Comparison of ENCODE assay signal across 26 cellular contexts in the genomic region with DNA sequence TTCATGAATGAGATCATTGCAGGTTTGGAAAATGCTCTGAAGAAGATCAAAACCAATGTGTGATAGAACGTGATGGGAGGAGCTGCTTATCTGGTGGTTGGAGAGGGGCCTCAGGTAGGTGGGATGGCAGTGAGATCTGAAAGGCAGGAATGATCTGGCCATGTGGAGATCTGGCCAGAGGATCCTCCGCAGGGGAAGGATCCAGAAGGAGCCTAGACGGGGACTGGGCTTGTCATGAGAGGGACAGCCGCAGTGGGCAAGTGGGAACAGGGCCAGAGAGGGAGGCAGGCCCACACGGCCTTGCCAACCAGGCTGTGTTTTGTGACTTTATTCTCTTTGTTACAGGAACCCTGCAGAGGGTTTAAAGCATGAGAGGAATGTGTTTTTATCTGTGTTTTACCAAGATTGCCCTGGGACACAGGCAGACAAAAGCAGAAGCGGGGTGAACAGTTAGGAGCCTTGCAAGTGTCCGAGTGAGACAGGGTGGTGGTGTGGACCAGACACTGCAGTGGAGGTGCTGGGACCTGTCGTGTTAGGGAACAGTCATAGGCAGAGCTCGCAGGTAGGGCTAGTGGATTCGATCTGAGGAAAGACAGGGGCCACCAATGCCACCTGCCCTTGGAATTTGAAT.
"Had no signal": no experiment of that assay in that cellular context is flagged by ENCODE, and none has a peak within 500 bp of the region (broad histone marks: within the 10 kb centered on the region; RNA-seq: fewer than 3 reads in every experiment).

No MANE protein-coding gene starts in this region.

- H3K9me3 Mint-ChIP-seq: effector memory CD8-positive, alpha-beta T cell; immature natural killer cell; natural killer cell; stimulated activated naive B cell treated with anti-CD40 and anti-IgM and Interleukin-4, amounts not matched to agents 10 μg/mL and 1 μg/mL and 100 μg/mL, for 72 hours had no signal

- H3K27ac ChIP-seq: cardiac muscle cell, colonic mucosa, pancreas, psoas muscle, right atrium auricular region, suprapubic skin, tibial nerve had no signal

- H3K4me1 Mint-ChIP-seq: immature natural killer cell, natural killer cell had no signal

- H3K4me3 ChIP-seq: cardiac muscle cell, colonic mucosa, pancreas, psoas muscle, right atrium auricular region, smooth muscle cell, suprapubic skin, tibial nerve had no signal

- H3K27me3 ChIP-seq: cardiac muscle cell, colonic mucosa, pancreas, right atrium auricular region, tibial nerve had no signal

- H3K27ac Mint-ChIP-seq: activated naive CD8-positive, alpha-beta T cell; effector memory CD8-positive, alpha-beta T cell; immature natural killer cell; natural killer cell; stimulated activated naive B cell treated with anti-CD40 and anti-IgM and Interleukin-4, amounts not matched to agents 10 μg/mL and 1 μg/mL and 100 μg/mL, for 72 hours had no signal

- FAIRE-seq: endothelial cell of umbilical vein, pancreas had no signal

- H3K4me1 ChIP-seq: colonic mucosa, pancreas, suprapubic skin had no signal

- ATAC-seq: effector memory CD8-positive, alpha-beta T cell; natural killer cell; pancreas had no signal

- H3K4me3 Mint-ChIP-seq: activated naive CD8-positive, alpha-beta T cell; brain; effector memory CD8-positive, alpha-beta T cell; immature natural killer cell; natural killer cell; stimulated activated naive B cell treated with anti-CD40 and anti-IgM and Interleukin-4, amounts not matched to agents 10 μg/mL and 1 μg/mL and 100 μg/mL, for 72 hours had no signal

- H3K4me2 ChIP-seq: smooth muscle cell had no signal

- H3K36me3 ChIP-seq: cardiac muscle cell, colonic mucosa, pancreas, right atrium auricular region, suprapubic skin, tibial nerve had no signal

- H3K9me3 ChIP-seq: colonic mucosa, pancreas, psoas muscle, right atrium auricular region, suprapubic skin, tibial nerve had no signal

- DNase-seq: activated CD4-positive, alpha-beta T cell treated with anti-CD3 and anti-CD28 coated beads for 48 hours; activated CD4-positive, alpha-beta T cell treated with anti-CD3 and anti-CD28 coated beads, Interleukin-2, amount 50 U/mL, for 48 hours; activated CD8-positive, alpha-beta memory T cell treated with anti-CD3 and anti-CD28 coated beads for 24 hours; activated effector memory CD4-positive, alpha-beta T cell treated with Interleukin-2 at 50 U/mL for 16 hours; activated naive CD4-positive, alpha-beta T cell treated with Interleukin-2 at 50 U/mL for 16 hours; anterior cingulate cortex; cerebellar nuclear complex; colonic mucosa; effector memory CD8-positive, alpha-beta T cell; foreskin fibroblast; head of caudate nucleus; hypothalamus; immature natural killer cell; natural killer cell; pancreas; psoas muscle; stimulated activated CD4-positive, alpha-beta T cell treated with anti-CD3 and anti-CD28 coated beads, Interleukin-1b, Interleukin-23, amount 100 ng/mL, for 48 hours; stimulated activated naive B cell treated with anti-CD40 and anti-IgM and Interleukin-4, amounts not matched to agents 10 μg/mL and 1 μg/mL and 100 μg/mL, for 72 hours had no signal

- H3K27me3 Mint-ChIP-seq: activated naive CD8-positive, alpha-beta T cell had no signal

- H3K36me3 Mint-ChIP-seq: activated naive CD8-positive, alpha-beta T cell; brain; immature natural killer cell; natural killer cell; stimulated activated naive B cell treated with anti-CD40 and anti-IgM and Interleukin-4, amounts not matched to agents 10 μg/mL and 1 μg/mL and 100 μg/mL, for 72 hours had no signal
